Comparison of ENCODE assay signal across 8 cellular contexts in genomic region chr1:45501502-45501859, GRCh38. TPM values are rescaled to one million over a fixed set of nuclear protein-coding genes. Genes with fewer than 3 reads are reported as not detected.
DNase-seq lines count a peak whose midpoint lies in the region; ATAC-seq, FAIRE-seq and TF ChIP-seq lines count a peak whose summit lies in the region.
"Had no signal": no experiment of that assay in that cellular context is flagged by ENCODE, and none has a peak within 500 bp of the region (broad histone marks: within the 10 kb centered on the region; RNA-seq: fewer than 3 reads in every experiment).

No MANE protein-coding gene starts in this region.

- TF ChIP-seq CTCF in GM12878 (IDR thresholded peaks at IDR 0.05 in 2 of 3, conservative IDR thresholded peaks at IDR 0.05 in 1 of 3; ENCODE audit: control insufficient read depth in 2 of 3, extremely low read depth in 1 of 3, insufficient read depth in 1 of 3, low read depth in 3 of 3, low read length in 3 of 3), result no peak

- H3K4me3 Mint-ChIP-seq in activated naive CD4-positive, alpha-beta T cell treated with anti-CD3 and anti-CD28 coated beads, Interleukin-2, amount 50 U/mL, for 24 hours, result peak overlapping the region; percentile 96

- TF ChIP-seq POLR2A in GM12878 (IDR thresholded peaks at IDR 0.05; ENCODE audit: low read depth, low read length) (no peak), GM18505 (IDR thresholded peaks at IDR 0.05; ENCODE audit: borderline replicate concordance, extremely low read depth, insufficient read depth, insufficient read length) (no peak)

- 89% methylated on average over 2 of the region's 2 CpGs for WGBS in GM12878 (ENCODE audit: insufficient coverage, insufficient replicate concordance, low lambda C conversion rate, missing lambda C conversion rate)

- H3K4me1 Mint-ChIP-seq in activated naive CD4-positive, alpha-beta T cell treated with anti-CD3 and anti-CD28 coated beads, Interleukin-2, amount 50 U/mL, for 24 hours, result peaks cover 35% of the 10 kb centered on the region

- BruUV-seq in GM12878 (replicated peaks; lab: Mats Ljungman, UMichigan), result no TSS peak

- H3K79me2 ChIP-seq in GM12878 (ENCODE audit: control insufficient read depth, insufficient read depth, low read length), result peaks cover 9% of the 10 kb centered on the region

- H3K36me3 ChIP-seq in GM12878 (ENCODE audit: control insufficient read depth in 2 of 2, insufficient read depth in 2 of 2, low read length in 1 of 2), result no peaks in the 10 kb centered on the region

- TF ChIP-seq RAD21 in GM12878 (IDR thresholded peaks at IDR 0.05; ENCODE audit: insufficient read depth, low read depth, low read length), result no peak

- no peaks in the 10 kb centered on the region for H3K27me3 Mint-ChIP-seq in activated naive CD4-positive, alpha-beta T cell treated with anti-CD3 and anti-CD28 coated beads, Interleukin-2, amount 50 U/mL, for 24 hours

- H2AFZ ChIP-seq in GM12878 (ENCODE audit: control insufficient read depth, low read depth, low read length), result no peak overlapping the region

- peaks cover 15% of the 10 kb centered on the region for H3K4me1 ChIP-seq in GM12878 (ENCODE audit: control insufficient read depth, insufficient read depth, low read length)

- no peaks in the 10 kb centered on the region for H4K20me1 ChIP-seq in GM12878 (ENCODE audit: control insufficient read depth, insufficient read depth)

- H3K9ac ChIP-seq in GM12878 (ENCODE audit: control insufficient read depth, insufficient read depth, low read length), result no peak overlapping the region

- SMC1A ChIA-PET in GM12878 (lab: Charles Lee; ENCODE audit: uncharacterized antibody, unreplicated experiment), result interaction anchor here (0.6 to 4.3 kb wide), 18 partner anchors 10 to 780 kb away, joined by 3 to 47 read pairs (median 4); partner anchors contain the start of genes AKR1A1, NASP, PRDX1 and TESK2

- in situ Hi-C loops in GM12878 (cut with MboI), result no loop called here

- H3K9me3 ChIP-seq in GM12878 (replicated peaks; ENCODE audit: control insufficient read depth, insufficient read depth, low read length), result no peaks in the 10 kb centered on the region

- no peaks in the 10 kb centered on the region for H3K27me3 ChIP-seq in GM12878 (replicated peaks in 1 of 2; ENCODE audit: control insufficient read depth in 2 of 2, insufficient read depth in 2 of 2, low read length in 1 of 2)

- no peak overlapping the region for H3K27ac Mint-ChIP-seq in activated naive CD4-positive, alpha-beta T cell treated with anti-CD3 and anti-CD28 coated beads, Interleukin-2, amount 50 U/mL, for 24 hours
- H3K27ac Mint-ChIP-seq in activated naive CD4-positive, alpha-beta T cell treated with anti-CD3 and anti-CD28 coated beads, Interleukin-2, amount 50 U/mL, for 72 hours, result peak overlapping the region in 1 of 2 donors; percentile 89

- POLR2A ChIA-PET in GM12878 (lab: Charles Lee), result interaction anchor here (0.5 to 5.0 kb wide), 13 partner anchors 10 to 304 kb away, joined by 3 to 42 read pairs (median 5); partner anchors contain the start of genes AKR1A1, MUTYH, NASP and PRDX1

- no peak for ATAC-seq in activated naive CD4-positive, alpha-beta T cell treated with anti-CD3 and anti-CD28 coated beads, Interleukin-2, amount 50 U/mL, for 72 hours
- ATAC-seq in GM12878 (no peak), GM18505 (IDR thresholded peaks at IDR 0.05; ENCODE audit: unreplicated experiment) (no peak)

- CTCF ChIA-PET in GM12878 (lab: Yijun Ruan, JAX), result interaction anchor here (0.8 to 7.4 kb wide), 13 partner anchors 9 to 666 kb away, joined by 3 to 84 read pairs (median 4); no protein-coding TSS in a partner anchor

- no peak overlapping the region for H3K27ac ChIP-seq in GM12878 (ENCODE audit: control insufficient read depth, insufficient read depth)
- H3K27ac ChIP-seq in substantia nigra (ENCODE audit: low read depth, low read length, poor library complexity, severe bottlenecking), result peak overlapping the region; percentile 89

- intact Hi-C loops in GM12878 (cut with micrococcal nuclease; ENCODE audit: unreplicated experiment), result loop anchor here (5.0 kb wide), 2 partner anchors 51 to 186 kb away; partner anchors contain the start of genes AKR1A1, GPBP1L1 and TMEM69

- H3K36me3 Mint-ChIP-seq in activated naive CD4-positive, alpha-beta T cell treated with anti-CD3 and anti-CD28 coated beads, Interleukin-2, amount 50 U/mL, for 24 hours, result no peaks in the 10 kb centered on the region
- peaks cover 0 to 10% of the 10 kb centered on the region in 2 donors for H3K36me3 Mint-ChIP-seq in activated naive CD4-positive, alpha-beta T cell treated with anti-CD3 and anti-CD28 coated beads, Interleukin-2, amount 50 U/mL, for 72 hours

- no peak for DNase-seq in activated naive CD4-positive, alpha-beta T cell treated with anti-CD3 and anti-CD28 coated beads, Interleukin-2, amount 50 U/mL, for 72 hours (ENCODE audit: low spot score in 2 of 2)
- DNase-seq in GM12878 (ENCODE audit: low read depth, low spot score), result no peak
- DNase-seq in substantia nigra (lab: John Stamatoyannopoulos, UW), result peak in 1 of 49 donors; percentile 46
- no peak for DNase-seq in GM19240 (ENCODE audit: insufficient read length, low spot score)
- DNase-seq: activated effector memory CD4-positive, alpha-beta T cell treated with Interleukin-2 at 50 U/mL for 16 hours; KBM-7 had no signal

- TF ChIP-seq EP300 in GM12878 (IDR thresholded peaks at IDR 0.05; ENCODE audit: borderline replicate concordance in 1 of 2, control insufficient read depth in 1 of 2, low read depth in 2 of 2, low read length in 2 of 2), result no peak

- H3K4me2 ChIP-seq in GM12878 (ENCODE audit: control insufficient read depth, insufficient read depth), result peak overlapping the region; percentile 93

- RAD21 ChIA-PET in GM12878 (lab: Charles Lee; ENCODE audit: unreplicated experiment), result interaction anchor here (0.7 to 4.8 kb wide), 12 partner anchors 10 to 701 kb away, joined by 3 to 47 read pairs (median 6); partner anchors contain the start of genes AKR1A1, PLK3, PRDX1 and TESK2

- no peak for FAIRE-seq in GM12878 (lab: Jason Lieb, UNC)

- peak overlapping the region; percentile 75; the same call in 1 of the 2 replicates for H3K4me3 ChIP-seq in GM12878

- H3K9me3 Mint-ChIP-seq in activated naive CD4-positive, alpha-beta T cell treated with anti-CD3 and anti-CD28 coated beads, Interleukin-2, amount 50 U/mL, for 24 hours, result no peaks in the 10 kb centered on the region
- H3K9me3 Mint-ChIP-seq in activated naive CD4-positive, alpha-beta T cell treated with anti-CD3 and anti-CD28 coated beads, Interleukin-2, amount 50 U/mL, for 72 hours, result no peaks in the 10 kb centered on the region

RNA-seq across cellular contexts. Expression of gene MMACHC, which starts 1.4 kb away (rescaled TPM):
- total RNA-seq in activated naive CD4-positive, alpha-beta T cell treated with anti-CD3 and anti-CD28 coated beads, Interleukin-2, amount 50 U/mL, for 72 hours, result 1 to 10 TPM; 2.0 to 6.4 TPM
- 5.3 and 6.3 TPM in 2 replicates for total RNA-seq in GM12878 (2013; cell fraction: nucleolus; rRNA removed)
- total RNA-seq in GM12878 (2014; rRNA removed), result 10.8 and 13.6 TPM in 2 replicates
- total RNA-seq in GM12878 (2014; rRNA removed; fragmentation: Illumina TruSeq; extraction: Trizol), result 7.3 and 7.6 TPM in 2 replicates
- total RNA-seq in GM12878 (2021), result 14.2 and 14.8 TPM in 2 replicates
- polyA plus RNA-seq in GM12878 (2011; ENCODE audit: low read depth), result 1.5 TPM
- 5.6 and 6.8 TPM in 2 replicates for polyA plus RNA-seq in GM12878 (2011; rRNA removed)
- 10.3 and 10.8 TPM in 2 replicates for polyA plus RNA-seq in GM12878 (2011; cell fraction: cytosol; rRNA removed)
- 5.8 and 6.5 TPM in 2 replicates for polyA plus RNA-seq in GM12878 (2011; cell fraction: nucleus; rRNA removed)
- polyA plus RNA-seq in GM12878 (2012), result 5.1 and 5.9 TPM in 2 replicates
- polyA plus RNA-seq in GM12878 (2014; fragmentation: Illumina TruSeq; extraction: Trizol), result 8.1 and 11.7 TPM in 2 replicates
- 1 to 10 TPM; 4.6 to 5.7 TPM for polyA plus RNA-seq in GM12878 (2014; fragmentation: Nextera tagmentation; extraction: Ambion mirVana)
- 9.4 and 9.8 TPM in 2 replicates for polyA plus RNA-seq in GM12878 (2014; rRNA removed)
- 10 to 100 TPM in 1 of 2 experiments, 1 to 10 TPM in 1; 10.0 to 12.3 TPM for polyA plus RNA-seq in GM12878 (2016; fragmentation: Nextera tagmentation; extraction: Ambion mirVana)
- 12.1 and 19.3 TPM in 2 replicates for polyA minus RNA-seq in GM12878 (2011; rRNA and poly(A)+ RNA removed)
- 4.7 and 5.9 TPM in 2 replicates for polyA minus RNA-seq in GM12878 (2011; cell fraction: cytosol; rRNA and poly(A)+ RNA removed)
- 3.0 and 5.8 TPM in 2 replicates for polyA minus RNA-seq in GM12878 (2011; cell fraction: nucleus; rRNA and poly(A)+ RNA removed)

RNA-seq across cellular contexts. Expression of gene CCDC163, which starts 1.6 kb away (rescaled TPM):
- total RNA-seq in activated naive CD4-positive, alpha-beta T cell treated with anti-CD3 and anti-CD28 coated beads, Interleukin-2, amount 50 U/mL, for 72 hours, result 1 to 10 TPM; 2.6 to 4.9 TPM
- total RNA-seq in GM12878 (2013; cell fraction: nucleolus; rRNA removed), result 2.0 and 2.6 TPM in 2 replicates
- 2.3 and 3.2 TPM in 2 replicates for total RNA-seq in GM12878 (2014; rRNA removed)
- 2.0 and 2.1 TPM in 2 replicates for total RNA-seq in GM12878 (2014; rRNA removed; fragmentation: Illumina TruSeq; extraction: Trizol)
- total RNA-seq in GM12878 (2021), result 2.4 and 2.9 TPM in 2 replicates
- 2.5 TPM for polyA plus RNA-seq in GM12878 (2011; ENCODE audit: low read depth)
- 2.6 and 3.2 TPM in 2 replicates for polyA plus RNA-seq in GM12878 (2011; rRNA removed)
- 5.2 and 6.2 TPM in 2 replicates for polyA plus RNA-seq in GM12878 (2011; cell fraction: cytosol; rRNA removed)
- polyA plus RNA-seq in GM12878 (2011; cell fraction: nucleus; rRNA removed), result 3.1 and 4.0 TPM in 2 replicates
- 3.4 and 4.8 TPM in 2 replicates for polyA plus RNA-seq in GM12878 (2012)
- polyA plus RNA-seq in GM12878 (2014; fragmentation: Illumina TruSeq; extraction: Trizol), result 2.7 and 3.0 TPM in 2 replicates
- 1 to 10 TPM; 1.4 to 2.3 TPM for polyA plus RNA-seq in GM12878 (2014; fragmentation: Nextera tagmentation; extraction: Ambion mirVana)
- 3.6 and 5.3 TPM in 2 replicates for polyA plus RNA-seq in GM12878 (2014; rRNA removed)
- polyA plus RNA-seq in GM12878 (2016; fragmentation: Nextera tagmentation; extraction: Ambion mirVana), result 1 to 10 TPM; 2.3 to 4.0 TPM
- polyA minus RNA-seq in GM12878 (2011; rRNA and poly(A)+ RNA removed), result 3.3 and 3.9 TPM in 2 replicates
- polyA minus RNA-seq in GM12878 (2011; cell fraction: cytosol; rRNA and poly(A)+ RNA removed), result 0.94 and 3.0 TPM in 2 replicates
- polyA minus RNA-seq in GM12878 (2011; cell fraction: nucleus; rRNA and poly(A)+ RNA removed), result 3.5 and 3.9 TPM in 2 replicates

RNA-seq across cellular contexts. Expression of gene TESK2, which starts 10.5 kb away (rescaled TPM):
- 10 to 100 TPM in 1 of 2 donors, 1 to 10 TPM in 1; 4.5 to 12.9 TPM for total RNA-seq in activated naive CD4-positive, alpha-beta T cell treated with anti-CD3 and anti-CD28 coated beads, Interleukin-2, amount 50 U/mL, for 72 hours
- total RNA-seq in GM12878 (2013; cell fraction: nucleolus; rRNA removed), result 16.5 and 21.3 TPM in 2 replicates
- total RNA-seq in GM12878 (2014; rRNA removed) (5.7 and 6.8 TPM in 2 replicates), GM12878 (2014; rRNA removed; fragmentation: Illumina TruSeq; extraction: Trizol) (4.4 and 4.7 TPM in 2 replicates), GM12878 (2021) (6.2 and 7.1 TPM in 2 replicates)
- polyA plus RNA-seq in GM12878 (2011; ENCODE audit: low read depth), result 7.6 TPM
- polyA plus RNA-seq in GM12878 (2011; rRNA removed) (8.3 and 10.0 TPM in 2 replicates), GM12878 (2014; fragmentation: Illumina TruSeq; extraction: Trizol) (6.7 and 7.5 TPM in 2 replicates), GM12878 (2014; fragmentation: Nextera tagmentation; extraction: Ambion mirVana) (1 to 10 TPM; 2.2 to 2.5 TPM), GM12878 (2014; rRNA removed) (5.9 and 7.1 TPM in 2 replicates), GM12878 (2016; fragmentation: Nextera tagmentation; extraction: Ambion mirVana) (1 to 10 TPM; 3.6 to 3.9 TPM)
- polyA plus RNA-seq in GM12878 (2011; cell fraction: cytosol; rRNA removed), result 7.9 and 9.5 TPM in 2 replicates
- 10.4 and 12.5 TPM in 2 replicates for polyA plus RNA-seq in GM12878 (2011; cell fraction: nucleus; rRNA removed)
- 7.3 and 10.3 TPM in 2 replicates for polyA plus RNA-seq in GM12878 (2012)
- polyA minus RNA-seq in GM12878 (2011; rRNA and poly(A)+ RNA removed), result 6.1 and 11.0 TPM in 2 replicates
- polyA minus RNA-seq in GM12878 (2011; cell fraction: cytosol; rRNA and poly(A)+ RNA removed), result 1.4 and 3.2 TPM in 2 replicates
- polyA minus RNA-seq in GM12878 (2011; cell fraction: nucleus; rRNA and poly(A)+ RNA removed), result 3.3 and 3.5 TPM in 2 replicates

RNA-seq across cellular contexts. Expression of gene PRDX1, which starts 20.2 kb away (rescaled TPM):
- 100 to 1,000 TPM; 577 to 596 TPM for total RNA-seq in activated naive CD4-positive, alpha-beta T cell treated with anti-CD3 and anti-CD28 coated beads, Interleukin-2, amount 50 U/mL, for 72 hours
- total RNA-seq in GM12878 (2013; cell fraction: nucleolus; rRNA removed), result 28.3 and 29.3 TPM in 2 replicates
- 822 and 988 TPM in 2 replicates for total RNA-seq in GM12878 (2014; rRNA removed)
- 779 and 790 TPM in 2 replicates for total RNA-seq in GM12878 (2014; rRNA removed; fragmentation: Illumina TruSeq; extraction: Trizol)
- 630 and 659 TPM in 2 replicates for total RNA-seq in GM12878 (2021)
- 509 TPM for polyA plus RNA-seq in GM12878 (2011; ENCODE audit: low read depth)
- polyA plus RNA-seq in GM12878 (2011; rRNA removed), result 784 and 883 TPM in 2 replicates
- 460 and 514 TPM in 2 replicates for polyA plus RNA-seq in GM12878 (2011; cell fraction: cytosol; rRNA removed)
- polyA plus RNA-seq in GM12878 (2011; cell fraction: nucleus; rRNA removed), result 254 and 281 TPM in 2 replicates
- polyA plus RNA-seq in GM12878 (2012), result 373 and 379 TPM in 2 replicates
- 752 and 883 TPM in 2 replicates for polyA plus RNA-seq in GM12878 (2014; fragmentation: Illumina TruSeq; extraction: Trizol)
- polyA plus RNA-seq in GM12878 (2014; fragmentation: Nextera tagmentation; extraction: Ambion mirVana), result 1,000 to 10,000 TPM; 1,264 to 1,775 TPM
- polyA plus RNA-seq in GM12878 (2014; rRNA removed), result 763 and 801 TPM in 2 replicates
- polyA plus RNA-seq in GM12878 (2016; fragmentation: Nextera tagmentation; extraction: Ambion mirVana), result 1,000 to 10,000 TPM; 1,223 to 1,315 TPM
- 315 and 352 TPM in 2 replicates for polyA minus RNA-seq in GM12878 (2011; rRNA and poly(A)+ RNA removed)
- polyA minus RNA-seq in GM12878 (2011; cell fraction: cytosol; rRNA and poly(A)+ RNA removed), result 102 and 104 TPM in 2 replicates
- 49.7 and 63.3 TPM in 2 replicates for polyA minus RNA-seq in GM12878 (2011; cell fraction: nucleus; rRNA and poly(A)+ RNA removed)

RNA-seq across cellular contexts. Expression of gene AKR1A1, which starts 49.1 kb away (rescaled TPM):
- total RNA-seq in activated naive CD4-positive, alpha-beta T cell treated with anti-CD3 and anti-CD28 coated beads, Interleukin-2, amount 50 U/mL, for 72 hours, result 100 to 1,000 TPM; 153 to 177 TPM
- total RNA-seq in GM12878 (2013; cell fraction: nucleolus; rRNA removed), result 82.3 and 85.2 TPM in 2 replicates
- total RNA-seq in GM12878 (2014; rRNA removed) (208 and 209 TPM in 2 replicates), GM12878 (2014; rRNA removed; fragmentation: Illumina TruSeq; extraction: Trizol) (187 and 189 TPM in 2 replicates), GM12878 (2021) (259 and 260 TPM in 2 replicates)
- 223 TPM for polyA plus RNA-seq in GM12878 (2011; ENCODE audit: low read depth)
- polyA plus RNA-seq in GM12878 (2011; rRNA removed) (243 and 335 TPM in 2 replicates), GM12878 (2014; fragmentation: Illumina TruSeq; extraction: Trizol) (182 and 222 TPM in 2 replicates), GM12878 (2014; fragmentation: Nextera tagmentation; extraction: Ambion mirVana) (100 to 1,000 TPM; 199 to 200 TPM), GM12878 (2014; rRNA removed) (253 and 265 TPM in 2 replicates), GM12878 (2016; fragmentation: Nextera tagmentation; extraction: Ambion mirVana) (100 to 1,000 TPM; 309 to 334 TPM)
- polyA plus RNA-seq in GM12878 (2011; cell fraction: cytosol; rRNA removed), result 422 and 450 TPM in 2 replicates
- polyA plus RNA-seq in GM12878 (2011; cell fraction: nucleus; rRNA removed), result 238 and 249 TPM in 2 replicates
- polyA plus RNA-seq in GM12878 (2012), result 188 and 204 TPM in 2 replicates
- polyA minus RNA-seq in GM12878 (2011; rRNA and poly(A)+ RNA removed), result 265 and 347 TPM in 2 replicates
- 80.9 and 94.5 TPM in 2 replicates for polyA minus RNA-seq in GM12878 (2011; cell fraction: cytosol; rRNA and poly(A)+ RNA removed)
- polyA minus RNA-seq in GM12878 (2011; cell fraction: nucleus; rRNA and poly(A)+ RNA removed), result 56.6 and 85.1 TPM in 2 replicates
